1 cellular context compared by ENCODE assay signal in genomic region chrX:132855760-132856341, GRCh38.
TF ChIP-seq lines count a peak whose summit lies in the region.

No MANE protein-coding gene starts in this region.

TF ChIP-seq in GM12878, 131 proteins besides CTCF, POLR2A, EP300 and RAD21 (continued from another document):
- TF ChIP-seq IRF5 (IDR thresholded peaks at IDR 0.05; ENCODE audit: borderline replicate concordance) = no peak
- no peak for TF ChIP-seq FOS (IDR thresholded peaks at IDR 0.05; ENCODE audit: borderline replicate concordance, extremely low read depth, insufficient read length)
- TF ChIP-seq CEBPZ (IDR thresholded peaks at IDR 0.05; ENCODE audit: low read depth, low read length) = no peak
- TF ChIP-seq SP1 (IDR thresholded peaks at IDR 0.05; ENCODE audit: low read depth, low read length) = no peak
- TF ChIP-seq RBBP5 (conservative IDR thresholded peaks at IDR 0.05) = no peak
- no peak for TF ChIP-seq HSF1 (IDR thresholded peaks at IDR 0.05; ENCODE audit: low read depth, low read length)
